ENCODE assay signal across 10 cellular contexts in the genomic region with DNA sequence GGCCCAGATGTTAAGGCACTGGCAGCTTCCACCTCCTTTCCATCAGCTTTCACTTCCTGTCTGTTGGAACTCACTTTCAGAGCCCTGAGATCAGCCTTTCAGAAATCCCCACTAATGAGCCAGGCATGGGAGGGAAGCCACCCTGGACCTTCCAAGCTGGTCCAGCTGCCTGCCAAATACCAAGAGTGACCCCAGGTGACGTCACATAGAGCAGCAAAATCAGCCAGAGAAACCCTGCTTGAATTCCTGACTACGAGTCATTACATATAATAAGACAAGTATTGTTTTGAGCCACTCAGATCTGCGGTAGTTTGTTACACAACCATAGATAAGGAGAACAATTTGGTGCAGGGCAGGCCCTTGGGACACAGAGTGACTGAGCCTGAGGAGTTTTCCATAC.
DNase-seq lines count a peak whose midpoint lies in the region; ATAC-seq and TF ChIP-seq lines count a peak whose summit lies in the region.
"Had no signal": no experiment of that assay in that cellular context is flagged by ENCODE, and none has a peak within 500 bp of the region (broad histone marks: within the 10 kb centered on the region; RNA-seq: fewer than 3 reads in every experiment).

No MANE protein-coding gene starts in this region.

- no peaks in the 10 kb centered on the region for H3K9me3 ChIP-seq in osteoblast (ENCODE audit: low read depth, low read length)

- DNase-seq in EH (ENCODE audit: low read depth) (peak; percentile 97), NOMO-1 treated with DMSO at 0.1 percent for 48 hours (lab: John Stamatoyannopoulos, UW; ENCODE audit: unreplicated experiment) (peak; percentile 56), epithelial cell of proximal tubule (ENCODE audit: low read depth) (peak; percentile 64), osteoblast (ENCODE audit: insufficient read length, low spot score, missing footprints) (peak; percentile 90), activated gamma-delta T cell treated with Interleukin-2 at 50 U/mL for 16 hours (no peak)

- ATAC-seq in HG02973 (IDR thresholded peaks at IDR 0.05; ENCODE audit: unreplicated experiment) (no peak), GM19467 (IDR thresholded peaks at IDR 0.05; ENCODE audit: unreplicated experiment) (no peak), HG02759 (IDR thresholded peaks at IDR 0.05; ENCODE audit: unreplicated experiment) (no peak)
- ATAC-seq: activated T-helper 17 cell treated with anti-CD3 and anti-CD28 coated beads, Interleukin-2, amount 50 U/mL, for 72 hours had no signal

- H3K4me2 ChIP-seq in osteoblast (ENCODE audit: insufficient read depth, low read length): peak overlapping the region; percentile 74
- H3K4me2 ChIP-seq: KMS-11 had no signal

- peak overlapping the region; percentile 94 for H3K27ac ChIP-seq in osteoblast (ENCODE audit: low read depth, low read length)
- H3K27ac ChIP-seq: KMS-11 had no signal

- H3K79me2 ChIP-seq in osteoblast (ENCODE audit: insufficient read depth, low read length): no peaks in the 10 kb centered on the region

- H3K4me3 ChIP-seq in epithelial cell of proximal tubule (ENCODE audit: low read depth, low read length) (no peak overlapping the region), osteoblast (ENCODE audit: insufficient read depth, low read length) (peak overlapping the region; percentile 12)

- TF ChIP-seq CTCF in epithelial cell of proximal tubule (conservative IDR thresholded peaks at IDR 0.05; ENCODE audit: low read depth, low read length) (no peak), osteoblast (IDR thresholded peaks at IDR 0.05; ENCODE audit: extremely low read depth, low read depth, low read length) (no peak)

- H3K4me1 ChIP-seq in osteoblast (ENCODE audit: insufficient read depth, low read length): peaks cover 14% of the 10 kb centered on the region

- H4K20me1 ChIP-seq in osteoblast (ENCODE audit: insufficient read depth, low read length): no peaks in the 10 kb centered on the region

- H3K27me3 ChIP-seq in osteoblast (ENCODE audit: insufficient read depth, low read length): no peaks in the 10 kb centered on the region

- no peaks in the 10 kb centered on the region for H3K36me3 ChIP-seq in osteoblast (ENCODE audit: insufficient read depth, low read length)

- peak overlapping the region; percentile 40 for H2AFZ ChIP-seq in osteoblast (ENCODE audit: low read length)
